9 cellular contexts compared by ENCODE assay signal in genomic region chr17:76032073-76032779, GRCh38. TPM values are rescaled to one million over a fixed set of nuclear protein-coding genes. Genes with fewer than 3 reads are reported as not detected.
DNase-seq lines count a peak whose midpoint lies in the region; ATAC-seq, FAIRE-seq and TF ChIP-seq lines count a peak whose summit lies in the region.
"Had no signal": no experiment of that assay in that cellular context is flagged by ENCODE, and none has a peak within 500 bp of the region (broad histone marks: within the 10 kb centered on the region; RNA-seq: fewer than 3 reads in every experiment).

No MANE protein-coding gene starts in this region.

- no peak overlapping the region for H3K4me3 Mint-ChIP-seq in Calu3 (ENCODE audit: low read depth, unreplicated experiment)

- H3K79me2 ChIP-seq in H1 (ENCODE audit: control insufficient read depth in 1 of 2, insufficient read depth in 2 of 2, low read length in 2 of 2) = no peaks in the 10 kb centered on the region

- FAIRE-seq in H1 (lab: Jason Lieb, UNC) = no peak

- H3K36me3 Mint-ChIP-seq in Calu3 (ENCODE audit: insufficient read depth, unreplicated experiment) = peaks cover 12% of the 10 kb centered on the region

- no peak for TF ChIP-seq RAD21 in H1 (IDR thresholded peaks at IDR 0.05 in 1 of 2, conservative IDR thresholded peaks at IDR 0.05 in 1 of 2; ENCODE audit: low read depth in 2 of 2, low read length in 2 of 2)

- WGBS in H1 (ENCODE audit: extremely low coverage in 1 of 2, insufficient coverage in 1 of 2, insufficient read length in 1 of 2, insufficient replicate concordance in 2 of 2, low coverage in 1 of 2, low lambda C conversion rate in 2 of 2, missing lambda C conversion rate in 1 of 2), 2 experiments = 94% methylated on average over 19 of the region's 20 CpGs; no CpG with 5 or more reads in 1 of the 2 experiments

- H3K27me3 Mint-ChIP-seq in Calu3 (ENCODE audit: unreplicated experiment) = no peaks in the 10 kb centered on the region

- H3K56ac ChIP-seq in H1 (replicated peaks; ENCODE audit: insufficient read length, low read depth, low read length) = no peak overlapping the region

- H3K4me3 ChIP-seq in H1 (ENCODE audit: extremely low read depth in 1 of 4, insufficient read depth in 2 of 4, low read depth in 3 of 4, low read length in 4 of 4) = no peak overlapping the region
- H3K4me3 ChIP-seq: BLaER1 treated with 17β-estradiol and CSF1 and Interleukin-3, amounts not matched to agents 10 nM and 100 nM; PC-9 had no signal

- H4K91ac ChIP-seq in H1 (replicated peaks; ENCODE audit: insufficient read length, low read length) = no peak overlapping the region

- peaks cover 15% of the 10 kb centered on the region for H3K4me1 Mint-ChIP-seq in Calu3 (ENCODE audit: low read depth, unreplicated experiment)

- H3K14ac ChIP-seq in H1 (ENCODE audit: insufficient read length) = no peak overlapping the region

- no peak overlapping the region for H3K4me2 ChIP-seq in H1 (ENCODE audit: insufficient read depth in 1 of 2, low read depth in 2 of 2, low read length in 2 of 2)
- H3K4me2 ChIP-seq: BLaER1 treated with 17β-estradiol and CSF1 and Interleukin-3, amounts not matched to agents 10 nM and 100 nM; PC-9 had no signal

- DNase-seq in Calu3 = peak; percentile 31
- DNase-seq in NCI-H2081 (lab: John Stamatoyannopoulos, UW) = peak; percentile 79 to 88
- DNase-seq in H1 (ENCODE audit: low read depth in 1 of 2, low spot score in 2 of 2) = no peak
- no peak for DNase-seq in activated naive CD4-positive, alpha-beta T cell (lab: John Stamatoyannopoulos, UW)
- DNase-seq in A172 (ENCODE audit: low spot score) = no peak
- DNase-seq: H7, PC-9 had no signal

- H3K27me3 ChIP-seq in H1 (replicated peaks in 1 of 4; ENCODE audit: control insufficient read depth in 3 of 4, extremely low read depth in 1 of 4, insufficient read depth in 3 of 4, low read length in 3 of 4) = no peaks in the 10 kb centered on the region
- H3K27me3 ChIP-seq: BLaER1 treated with 17β-estradiol and CSF1 and Interleukin-3, amounts not matched to agents 10 nM and 100 nM had no signal

- CTCF ChIA-PET in Calu3 (lab: Charles Lee) (interaction anchor here (0.7 kb wide), 1 partner anchor 186 kb away, joined by 3 read pairs; no protein-coding TSS in a partner anchor), H1 (lab: Charles Lee; ENCODE audit: partially characterized antibody) (interaction anchor here (0.6 to 13.7 kb wide), 9 partner anchors 9 to 1123 kb away, joined by 3 to 229 read pairs (median 4); partner anchors contain the start of gene CDK3)

- ATAC-seq in HG03039 (IDR thresholded peaks at IDR 0.05; ENCODE audit: unreplicated experiment) = no peak

- H3K23me2 ChIP-seq in H1 (ENCODE audit: low read depth, low read length) = no peaks in the 10 kb centered on the region

- no peak overlapping the region for H2BK20ac ChIP-seq in H1 (ENCODE audit: low read length)

- no peak for TF ChIP-seq EP300 in H1 (IDR thresholded peaks at IDR 0.05; ENCODE audit: borderline replicate concordance in 1 of 2, low read depth in 2 of 2, low read length in 2 of 2)

- no peak overlapping the region; the same call in 1 of the 2 replicates for H2BK5ac ChIP-seq in H1 (ENCODE audit: low read depth, low read length)

- no peak overlapping the region for H3K27ac Mint-ChIP-seq in Calu3 (ENCODE audit: unreplicated experiment)

- POLR2A ChIA-PET in H1 (lab: Charles Lee; ENCODE audit: partially characterized antibody) = interaction anchor here (0.6 to 3.0 kb wide), 4 partner anchors 48 to 460 kb away, joined by 3 to 9 read pairs (median 3); partner anchors contain the start of gene ZACN

- no peaks in the 10 kb centered on the region for H3K9me3 ChIP-seq in H1 (ENCODE audit: insufficient read depth in 2 of 2, low read depth in 1 of 2, low read length in 1 of 2)

- no peaks in the 10 kb centered on the region for H3K79me1 ChIP-seq in H1 (ENCODE audit: low read depth, low read length)

- no peak overlapping the region for H3K27ac ChIP-seq in H1 (ENCODE audit: low read depth, low read length)
- H3K27ac ChIP-seq: BLaER1 treated with 17β-estradiol and CSF1 and Interleukin-3, amounts not matched to agents 10 nM and 100 nM; PC-9 had no signal

- no peak overlapping the region for H3K9ac ChIP-seq in H1 (replicated peaks in 1 of 4; ENCODE audit: extremely low read depth in 1 of 4, low read depth in 3 of 4, low read length in 3 of 4)
- H3K9ac ChIP-seq: BLaER1 treated with 17β-estradiol and CSF1 and Interleukin-3, amounts not matched to agents 10 nM and 100 nM had no signal

- BruUV-seq in Calu3 (replicated peaks; lab: Mats Ljungman, UMichigan) = no TSS peak

- H4K8ac ChIP-seq in H1 (ENCODE audit: extremely low read depth, insufficient read depth, low read length) = no peak overlapping the region; the same call in 1 of the 2 replicates

- TF ChIP-seq POLR2A in H1 (IDR thresholded peaks at IDR 0.05; ENCODE audit: control extremely low read depth in 1 of 2, low read depth in 2 of 2, low read length in 2 of 2) = no peak

- peak overlapping the region; percentile 88; the same call in 1 of the 2 replicates for H2BK15ac ChIP-seq in H1 (ENCODE audit: low read length)

- no peak overlapping the region for H3K4ac ChIP-seq in H1 (replicated peaks; ENCODE audit: insufficient read length, low read depth, low read length)

- intact Hi-C loops in Calu3 (cut with micrococcal nuclease; ENCODE audit: unreplicated experiment) = no loop called here

- peaks cover 0 to 18% (median 8%) of the 10 kb centered on the region in 4 experiments; a peak in 6 of 7 replicates for H3K4me1 ChIP-seq in H1 (replicated peaks in 1 of 4; ENCODE audit: control insufficient read depth in 3 of 4, insufficient read depth in 4 of 4, low read length in 3 of 4)

- H2BK12ac ChIP-seq in H1 (ENCODE audit: low read depth, low read length) = peak overlapping the region; percentile 50; the same call in 1 of the 2 replicates

- no peaks in the 10 kb centered on the region for H3K36me3 ChIP-seq in H1 (ENCODE audit: control insufficient read depth in 2 of 4, insufficient read depth in 4 of 4, low read length in 3 of 4)

- H4K20me1 ChIP-seq in H1 (replicated peaks in 1 of 2; ENCODE audit: control insufficient read depth in 1 of 2, insufficient read depth in 2 of 2, low read length in 2 of 2) = no peaks in the 10 kb centered on the region

- H3K23ac ChIP-seq in H1 (ENCODE audit: insufficient read length) = no peak overlapping the region

- no peaks in the 10 kb centered on the region for H3K9me3 Mint-ChIP-seq in Calu3 (ENCODE audit: low read depth, unreplicated experiment)

- no peak overlapping the region for H2BK120ac ChIP-seq in H1 (replicated peaks; ENCODE audit: low read depth, low read length)

- no peak overlapping the region for H2AK5ac ChIP-seq in H1 (ENCODE audit: low read depth, low read length)

- no peak overlapping the region for H3K18ac ChIP-seq in H1 (ENCODE audit: extremely low read depth, low read length)

- H4K5ac ChIP-seq in H1 (ENCODE audit: insufficient read length, low read depth, low read length) = no peak overlapping the region

- no peak for TF ChIP-seq CTCF in Calu3 (IDR thresholded peaks at IDR 0.05; ENCODE audit: unreplicated experiment)
- no peak for TF ChIP-seq CTCF in H1 (IDR thresholded peaks at IDR 0.05; ENCODE audit: control extremely low read depth in 1 of 3, insufficient read depth in 1 of 3, low read depth in 1 of 3, low read length in 3 of 3)

- no peak overlapping the region for H2AFZ ChIP-seq in H1 (ENCODE audit: low read length)
- H2AFZ ChIP-seq: PC-9 had no signal

RNA-seq across cellular contexts. Expression of gene EVPL, which starts 5.1 kb away (rescaled TPM):
- 51.8 and 59.7 TPM in 2 replicates for total RNA-seq in Calu3 (2022)
- total RNA-seq in H1 (2021; fragmentation: NEBNext Ultra II Directional; extraction: Animal tissue kit (Norgen Biotek cat#: 25700)) = 0.75 and 0.99 TPM in 2 replicates
- 0.20 and 0.35 TPM in 2 replicates for polyA plus RNA-seq in H1 (2011; rRNA removed)
- polyA plus RNA-seq in H1 (2011; cell fraction: cytosol; rRNA removed) = 0.25 TPM
- 0.98 TPM for polyA plus RNA-seq in H1 (2011; cell fraction: nucleus; rRNA removed)
- 0.30 to 0.69 TPM (median 0.51 TPM) in 4 replicates for polyA plus RNA-seq in H1 (2012, experiment 1 of 2)
- polyA plus RNA-seq in H1 (2012, experiment 2 of 2) = 0.20 TPM
- polyA plus RNA-seq in H1 (2013, experiment 1 of 2) = 0.55 TPM
- polyA plus RNA-seq in H1 (2013, experiment 2 of 2) = 0.40 TPM
- 0.06 and 0.12 TPM in 2 replicates for polyA minus RNA-seq in H1 (2011; rRNA and poly(A)+ RNA removed)
- 0.88 TPM for polyA minus RNA-seq in H1 (2011; cell fraction: cytosol; rRNA and poly(A)+ RNA removed)
- 0.30 TPM for polyA minus RNA-seq in H1 (2011; cell fraction: nucleus; rRNA and poly(A)+ RNA removed)
- total RNA-seq in A172 (2014; rRNA removed; shearing (Covaris generic)) = not detected in 2 replicates
- total RNA-seq: H7 had no signal

RNA-seq across cellular contexts. Expression of gene CDK3, which starts 31.6 kb away (rescaled TPM):
- 9.4 and 9.8 TPM in 2 replicates for total RNA-seq in Calu3 (2022)
- 7.4 and 10.0 TPM in 2 replicates for total RNA-seq in H1 (2021; fragmentation: NEBNext Ultra II Directional; extraction: Animal tissue kit (Norgen Biotek cat#: 25700))
- 14.6 and 20.1 TPM in 2 replicates for polyA plus RNA-seq in H1 (2011; rRNA removed)
- 20.6 TPM for polyA plus RNA-seq in H1 (2011; cell fraction: cytosol; rRNA removed)
- polyA plus RNA-seq in H1 (2011; cell fraction: nucleus; rRNA removed) = 80.0 TPM
- polyA plus RNA-seq in H1 (2012, experiment 1 of 2) = 13.7 to 20.1 TPM (median 15.9 TPM) in 4 replicates
- polyA plus RNA-seq in H1 (2012, experiment 2 of 2) = 6.3 TPM
- polyA plus RNA-seq in H1 (2013, experiment 1 of 2) = 9.5 TPM
- polyA plus RNA-seq in H1 (2013, experiment 2 of 2) = 8.7 TPM
- polyA minus RNA-seq in H1 (2011; rRNA and poly(A)+ RNA removed) = 3.3 and 4.3 TPM in 2 replicates
- 0.88 TPM for polyA minus RNA-seq in H1 (2011; cell fraction: cytosol; rRNA and poly(A)+ RNA removed)
- polyA minus RNA-seq in H1 (2011; cell fraction: nucleus; rRNA and poly(A)+ RNA removed) = 5.2 TPM
- 5.7 and 7.6 TPM in 2 replicates for total RNA-seq in A172 (2014; rRNA removed; shearing (Covaris generic))

RNA-seq across cellular contexts. Expression of gene SRP68, which starts 40.1 kb away (rescaled TPM):
- 80.7 and 84.5 TPM in 2 replicates for total RNA-seq in Calu3 (2022)
- 83.5 and 84.6 TPM in 2 replicates for total RNA-seq in H1 (2021; fragmentation: NEBNext Ultra II Directional; extraction: Animal tissue kit (Norgen Biotek cat#: 25700))
- 50.0 and 57.7 TPM in 2 replicates for polyA plus RNA-seq in H1 (2011; rRNA removed)
- polyA plus RNA-seq in H1 (2011; cell fraction: cytosol; rRNA removed) = 60.9 TPM
- polyA plus RNA-seq in H1 (2011; cell fraction: nucleus; rRNA removed) = 48.2 TPM
- 70.6 to 85.2 TPM (median 74.1 TPM) in 4 replicates for polyA plus RNA-seq in H1 (2012, experiment 1 of 2)
- 17.8 TPM for polyA plus RNA-seq in H1 (2012, experiment 2 of 2)
- polyA plus RNA-seq in H1 (2013, experiment 1 of 2) = 46.0 TPM
- polyA plus RNA-seq in H1 (2013, experiment 2 of 2) = 46.1 TPM
- polyA minus RNA-seq in H1 (2011; rRNA and poly(A)+ RNA removed) = 61.8 and 68.0 TPM in 2 replicates
- polyA minus RNA-seq in H1 (2011; cell fraction: cytosol; rRNA and poly(A)+ RNA removed) = 37.0 TPM
- polyA minus RNA-seq in H1 (2011; cell fraction: nucleus; rRNA and poly(A)+ RNA removed) = 33.6 TPM
- 34.6 and 45.0 TPM in 2 replicates for total RNA-seq in A172 (2014; rRNA removed; shearing (Covaris generic))

RNA-seq across cellular contexts. Expression of gene GALR2, which starts 42.4 kb away (rescaled TPM):
- 0.27 and 0.61 TPM in 2 replicates for total RNA-seq in Calu3 (2022)
- total RNA-seq in H1 (2021; fragmentation: NEBNext Ultra II Directional; extraction: Animal tissue kit (Norgen Biotek cat#: 25700)) = 0.86 and 1.0 TPM in 2 replicates
- 2.2 and 2.5 TPM in 2 replicates for polyA plus RNA-seq in H1 (2011; rRNA removed)
- 1.1 TPM for polyA plus RNA-seq in H1 (2011; cell fraction: cytosol; rRNA removed)
- 1.3 TPM for polyA plus RNA-seq in H1 (2011; cell fraction: nucleus; rRNA removed)
- 0.43 to 0.55 TPM (median 0.53 TPM) in 3 of 4 replicates, not detected in the other for polyA plus RNA-seq in H1 (2012, experiment 1 of 2)
- 0.34 TPM for polyA plus RNA-seq in H1 (2012, experiment 2 of 2)
- polyA plus RNA-seq in H1 (2013, experiment 1 of 2) = 0.65 TPM
- 0.75 TPM for polyA plus RNA-seq in H1 (2013, experiment 2 of 2)
- polyA minus RNA-seq in H1 (2011; rRNA and poly(A)+ RNA removed) = not detected in 2 replicates
- polyA minus RNA-seq in H1 (2011; cell fraction: cytosol; rRNA and poly(A)+ RNA removed) = not detected
- polyA minus RNA-seq in H1 (2011; cell fraction: nucleus; rRNA and poly(A)+ RNA removed) = not detected
- total RNA-seq in A172 (2014; rRNA removed; shearing (Covaris generic)) = 0.19 TPM in 1 of 2 replicates, not detected in the other

RNA-seq across cellular contexts. Expression of gene ZACN, which starts 46.8 kb away (rescaled TPM):
- 0.17 and 0.34 TPM in 2 replicates for total RNA-seq in Calu3 (2022)
- total RNA-seq in H1 (2021; fragmentation: NEBNext Ultra II Directional; extraction: Animal tissue kit (Norgen Biotek cat#: 25700)) = 0.26 TPM in 1 of 2 replicates, not detected in the other
- polyA plus RNA-seq in H1 (2011; rRNA removed) = not detected in 2 replicates
- 0.03 TPM for polyA plus RNA-seq in H1 (2011; cell fraction: cytosol; rRNA removed)
- polyA plus RNA-seq in H1 (2011; cell fraction: nucleus; rRNA removed) = 0.33 TPM
- 9.6 to 20.9 TPM (median 19.9 TPM) in 4 replicates for polyA plus RNA-seq in H1 (2012, experiment 1 of 2)
- 16.5 TPM for polyA plus RNA-seq in H1 (2012, experiment 2 of 2)
- polyA plus RNA-seq in H1 (2013, experiment 1 of 2) = not detected
- not detected for polyA plus RNA-seq in H1 (2013, experiment 2 of 2)
- polyA minus RNA-seq in H1 (2011; rRNA and poly(A)+ RNA removed) = not detected in 2 replicates
- not detected for polyA minus RNA-seq in H1 (2011; cell fraction: cytosol; rRNA and poly(A)+ RNA removed)
- 0.60 TPM for polyA minus RNA-seq in H1 (2011; cell fraction: nucleus; rRNA and poly(A)+ RNA removed)
- total RNA-seq in A172 (2014; rRNA removed; shearing (Covaris generic)) = not detected in 2 replicates
- total RNA-seq: PC-9 had no signal

Comparison
In these comparisons a context has a peak if more than half of its experiments do, and no peak if none do; other contexts are left out.
1. DNase-seq: peak in Calu3 (single experiment) and NCI-H2081 (2 of 2); none in H1 (0 of 2), activated naive CD4-positive, alpha-beta T cell (0 of 4) and A172 (single experiment).
2. RNA of gene EVPL, which starts 5.1 kb away (total RNA-seq): 51.8 to 59.7 TPM in Calu3; 0.75 to 0.99 TPM in H1 and not detected in A172; every median in the first group is over 10 times any median in the second.